1 cellular context compared by ENCODE assay signal in the genomic region with DNA sequence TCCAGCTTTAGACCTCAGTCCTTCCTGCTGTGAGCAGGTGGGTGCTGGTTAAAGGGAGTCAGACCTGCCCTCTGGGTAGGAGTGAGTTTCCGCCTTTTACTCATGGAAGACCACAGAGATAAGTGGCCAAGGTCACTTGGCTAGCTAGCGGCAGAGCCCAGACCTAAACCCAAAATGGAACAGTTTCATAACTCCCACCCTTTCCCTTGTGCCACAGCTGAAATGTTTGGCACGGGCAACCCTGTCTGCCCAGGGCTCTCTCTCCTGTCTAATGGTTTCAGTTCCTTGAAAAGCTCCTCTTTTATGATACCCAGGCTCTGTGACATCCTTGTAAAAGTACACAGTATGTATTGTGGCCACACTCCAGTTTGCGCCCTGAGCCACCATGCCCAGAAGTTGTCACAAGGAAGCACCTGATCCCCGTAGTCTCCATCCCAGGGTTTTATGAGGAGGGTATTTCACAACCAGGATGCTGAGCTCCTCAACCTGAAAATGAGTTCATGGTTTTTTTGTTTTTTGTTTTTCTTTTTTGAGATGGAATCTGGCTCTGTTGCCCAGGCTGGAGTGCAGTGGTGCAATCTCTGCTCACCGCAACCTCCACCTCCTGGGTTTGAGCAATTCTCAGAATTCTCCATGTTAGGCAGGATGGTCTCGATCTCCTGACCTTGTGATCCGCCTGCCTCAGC.
A peak's percentile ranks its signal among the peaks of the same experiment; 100 is the strongest.
TF ChIP-seq lines count a peak whose summit lies in the region.

No MANE protein-coding gene starts in this region.

TF ChIP-seq in GM12878, 131 proteins besides CTCF, POLR2A, EP300 and RAD21:
- TF ChIP-seq SPI1 (IDR thresholded peaks at IDR 0.05; ENCODE audit: borderline replicate concordance, insufficient read depth, low read depth, low read length) (peak; percentile 49), NFIC (IDR thresholded peaks at IDR 0.05; ENCODE audit: low read depth, low read length) (0 out of 2 replicates have a peak, but pooled peaks have one; percentile 22), POLR2AphosphoS2 (IDR thresholded peaks at IDR 0.05; ENCODE audit: low read depth, low read length) (no peak), CBX5 (IDR thresholded peaks at IDR 0.05; ENCODE audit: low read depth) (no peak), IKZF1 (conservative IDR thresholded peaks at IDR 0.05) (peak; percentile 35; the same call in 1 of the 2 replicates), RUNX3 (IDR thresholded peaks at IDR 0.05; ENCODE audit: low read length) (peak; percentile 50)
TF ChIP-seq in GM12878: peak in this region for 4.
